ENCODE assay signal across 9 cellular contexts in the genomic region with DNA sequence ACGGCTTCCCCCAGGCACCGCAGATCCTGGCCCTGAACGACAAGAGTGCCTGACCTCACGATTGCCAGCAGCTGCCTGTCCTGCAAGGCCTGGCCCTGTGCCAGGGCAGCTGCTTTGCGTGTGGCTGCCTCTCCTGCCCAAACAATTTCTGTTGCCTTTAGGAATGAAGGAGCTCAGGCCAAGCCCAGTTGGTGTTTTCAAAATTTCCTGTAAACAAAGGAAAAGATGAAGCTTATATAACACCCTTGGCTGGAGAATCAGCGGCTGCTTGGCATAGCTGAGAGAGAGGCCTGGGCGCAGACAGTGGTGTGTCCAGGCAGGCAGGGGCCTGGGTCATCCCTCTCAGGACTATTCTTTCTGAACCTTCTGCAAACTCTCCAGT. TPM values are rescaled to one million over a fixed set of nuclear protein-coding genes. Genes with fewer than 3 reads are reported as not detected.
DNase-seq lines count a peak whose midpoint lies in the region; ATAC-seq and TF ChIP-seq lines count a peak whose summit lies in the region.
"Had no signal": no experiment of that assay in that cellular context is flagged by ENCODE, and none has a peak within 500 bp of the region (broad histone marks: within the 10 kb centered on the region; RNA-seq: fewer than 3 reads in every experiment).

No MANE protein-coding gene starts in this region.

- H3K27ac ChIP-seq in epithelial cell of prostate (peak overlapping the region; percentile 69), H9 (ENCODE audit: insufficient read length, low read depth, low read length) (no peak overlapping the region)

- no peak overlapping the region for H3K4ac ChIP-seq in H9 (ENCODE audit: low read depth, low read length)

- no peak overlapping the region for H2AK5ac ChIP-seq in H9 (ENCODE audit: insufficient read length, low read length)

- H2AFZ ChIP-seq in H9 (ENCODE audit: low read length): no peak overlapping the region

- H4K91ac ChIP-seq in H9 (ENCODE audit: insufficient read length, low read depth, low read length): no peak overlapping the region

- no CpG with 5 or more reads among the region's 7 CpGs for WGBS in H9 (ENCODE audit: extremely low coverage, insufficient read length, low lambda C conversion rate)

- no peak overlapping the region for H2BK15ac ChIP-seq in H9 (ENCODE audit: low read depth, low read length)

- H3K36me3 Mint-ChIP-seq in nephron (ENCODE audit: low read depth) (no peaks in the 10 kb centered on the region), H9 (ENCODE audit: insufficient read depth in 1 of 3, low read depth in 3 of 3) (no peaks in the 10 kb centered on the region)
- H3K36me3 Mint-ChIP-seq in activated CD4-positive, alpha-beta memory T cell treated with anti-CD3 and anti-CD28 coated beads for 36 hours: no peaks in the 10 kb centered on the region

- no peak overlapping the region for H2BK20ac ChIP-seq in H9 (ENCODE audit: low read depth, low read length, poor library complexity, severe bottlenecking)

- H3K9ac ChIP-seq in H9 (ENCODE audit: extremely low read depth, insufficient read length, low read length): no peak overlapping the region

- no peak overlapping the region for H3K56ac ChIP-seq in H9 (ENCODE audit: insufficient read length, low read depth, low read length)

- H3K4me3 Mint-ChIP-seq in nephron: no peak overlapping the region
- no peak overlapping the region for H3K4me3 Mint-ChIP-seq in H9
- no peak overlapping the region for H3K4me3 Mint-ChIP-seq in activated CD4-positive, alpha-beta memory T cell treated with anti-CD3 and anti-CD28 coated beads for 36 hours
- H3K4me3 Mint-ChIP-seq: central memory CD8-positive, alpha-beta T cell had no signal

- DNase-seq in DMS53 (lab: John Stamatoyannopoulos, UW) (peak; percentile 95), NCI-H774 (lab: John Stamatoyannopoulos, UW) (peak; percentile 60), epithelial cell of prostate (ENCODE audit: low read depth, low spot score) (peak; percentile 41), H9 (no peak)
- DNase-seq in stimulated activated CD8-positive, alpha-beta memory T cell treated with anti-CD3 and anti-CD28 coated beads, Interleukin-4, amount 100 ng/mL, for 48 hours: no peak
- DNase-seq in activated CD4-positive, alpha-beta memory T cell treated with anti-CD3 and anti-CD28 coated beads for 36 hours: no peak

- CTCF ChIA-PET in activated CD4-positive, alpha-beta memory T cell treated with anti-CD3 and anti-CD28 coated beads for 36 hours (lab: Charles Lee): interaction anchor here (0.5 to 1.5 kb wide), 7 partner anchors 15 to 365 kb away, joined by 3 to 8 read pairs (median 4); partner anchors contain the start of gene B9D1

- H3K23ac ChIP-seq in H9 (ENCODE audit: insufficient read length, low read depth, low read length): no peak overlapping the region

- no peaks in the 10 kb centered on the region for H3K79me1 ChIP-seq in H9 (ENCODE audit: insufficient read depth, low read depth, low read length, poor library complexity, severe bottlenecking)

- no peak overlapping the region for H3K18ac ChIP-seq in H9 (ENCODE audit: insufficient read length, low read depth, low read length)

- H3K4me2 ChIP-seq in H9 (ENCODE audit: insufficient read depth, insufficient read length, low read length): no peak overlapping the region

- no peaks in the 10 kb centered on the region for H3K79me2 ChIP-seq in H9 (ENCODE audit: insufficient read depth, low read length)

- no peak overlapping the region for H2BK12ac ChIP-seq in H9 (ENCODE audit: insufficient read length, low read depth, low read length)

- H4K8ac ChIP-seq in H9 (replicated peaks; ENCODE audit: insufficient read length, low read depth, low read length): no peak overlapping the region

- H3K27ac Mint-ChIP-seq in nephron (peak overlapping the region; percentile 43 to 82 (median 76)), H9 (0 out of 7 replicates have a peak overlapping the region, but pooled peaks of 1 of the 3 experiments have one; percentile 18)
- no peak overlapping the region for H3K27ac Mint-ChIP-seq in activated CD4-positive, alpha-beta memory T cell treated with anti-CD3 and anti-CD28 coated beads for 36 hours

- no peaks in the 10 kb centered on the region for H3K4me1 ChIP-seq in H9 (ENCODE audit: insufficient read depth, low read length)

- no peaks in the 10 kb centered on the region for H3K9me3 Mint-ChIP-seq in nephron
- no peaks in the 10 kb centered on the region for H3K9me3 Mint-ChIP-seq in H9
- H3K9me3 Mint-ChIP-seq in activated CD4-positive, alpha-beta memory T cell treated with anti-CD3 and anti-CD28 coated beads for 36 hours: no peaks in the 10 kb centered on the region
- H3K9me3 Mint-ChIP-seq: central memory CD8-positive, alpha-beta T cell had no signal

- no peaks in the 10 kb centered on the region for H3K23me2 ChIP-seq in H9 (ENCODE audit: insufficient read length, low read depth, low read length, poor library complexity, severe bottlenecking)

- H3T11ph ChIP-seq in H9 (ENCODE audit: low read length): no peak overlapping the region

- POLR2A ChIA-PET in activated CD4-positive, alpha-beta memory T cell treated with anti-CD3 and anti-CD28 coated beads for 36 hours (lab: Charles Lee): no interaction called here

- peaks cover 20% of the 10 kb centered on the region for H3K27me3 Mint-ChIP-seq in nephron (ENCODE audit: low read depth)
- H3K27me3 Mint-ChIP-seq in H9 (ENCODE audit: low read depth): peaks cover 4% of the 10 kb centered on the region
- no peaks in the 10 kb centered on the region for H3K27me3 Mint-ChIP-seq in activated CD4-positive, alpha-beta memory T cell treated with anti-CD3 and anti-CD28 coated beads for 36 hours
- H3K27me3 Mint-ChIP-seq: central memory CD8-positive, alpha-beta T cell had no signal

- H2BK120ac ChIP-seq in H9 (ENCODE audit: low read depth, low read length, poor library complexity, severe bottlenecking): no peak overlapping the region

- no peak overlapping the region for H3K14ac ChIP-seq in H9 (ENCODE audit: insufficient read depth, low read length)

- H4K5ac ChIP-seq in H9 (ENCODE audit: insufficient read length, low read depth, low read length): no peak overlapping the region

- no peaks in the 10 kb centered on the region for H4K20me1 ChIP-seq in H9 (ENCODE audit: control insufficient read depth, insufficient read depth, insufficient read length)

- peaks cover 36% of the 10 kb centered on the region for H3K4me1 Mint-ChIP-seq in nephron
- H3K4me1 Mint-ChIP-seq in H9: no peaks in the 10 kb centered on the region
- H3K4me1 Mint-ChIP-seq in activated CD4-positive, alpha-beta memory T cell treated with anti-CD3 and anti-CD28 coated beads for 36 hours (ENCODE audit: low read depth): peaks cover 20% of the 10 kb centered on the region
- H3K4me1 Mint-ChIP-seq: central memory CD8-positive, alpha-beta T cell had no signal

- intact Hi-C loops in activated CD4-positive, alpha-beta memory T cell treated with anti-CD3 and anti-CD28 coated beads for 36 hours (cut with micrococcal nuclease): no loop called here

- ATAC-seq in GM21447 (IDR thresholded peaks at IDR 0.05; ENCODE audit: unreplicated experiment): no peak

- no peaks in the 10 kb centered on the region for H3K9me3 ChIP-seq in H9 (ENCODE audit: control insufficient read depth, low read depth, low read length)

- H2BK5ac ChIP-seq in H9 (ENCODE audit: insufficient read length, low read length): no peak overlapping the region

- no peaks in the 10 kb centered on the region for H3K27me3 ChIP-seq in H9 (ENCODE audit: insufficient read depth, low read length)

- TF ChIP-seq CTCF in nephron (IDR thresholded peaks at IDR 0.05; ENCODE audit: unreplicated experiment in 3 of 3) (no peak), H9 (conservative IDR thresholded peaks at IDR 0.05) (no peak)

RNA-seq across cellular contexts. Expression of gene SLC47A2, which starts 11.7 kb away (rescaled TPM):
- not detected in 2 replicates for total RNA-seq in H9 (2021)
- not detected for total RNA-seq in activated CD4-positive, alpha-beta memory T cell treated with anti-CD3 and anti-CD28 coated beads for 36 hours

RNA-seq across cellular contexts. Expression of gene ALDH3A1, which starts 20.0 kb away (rescaled TPM):
- total RNA-seq in H9 (2021): 0.31 and 0.39 TPM in 2 replicates
- total RNA-seq in activated CD4-positive, alpha-beta memory T cell treated with anti-CD3 and anti-CD28 coated beads for 36 hours: under 1 TPM in 1 of 2 experiments, not detected in 1; 0.14 TPM

Comparison
In these comparisons a context has a peak if more than half of its experiments do, and no peak if none do; other contexts are left out.
1. DNase-seq: peak in DMS53 (single experiment), NCI-H774 (single experiment) and epithelial cell of prostate (single experiment); none in stimulated activated CD8-positive, alpha-beta memory T cell treated with anti-CD3 and anti-CD28 coated beads, Interleukin-4, amount 100 ng/mL, for 48 hours (single experiment), H9 (single experiment) and activated CD4-positive, alpha-beta memory T cell treated with anti-CD3 and anti-CD28 coated beads for 36 hours (single experiment).